In genomic region chr14:53149656-53150319, GRCh38 we compare ENCODE assay signal across 1 cellular context.
TF ChIP-seq lines count a peak whose summit lies in the region.

No MANE protein-coding gene starts in this region.

TF ChIP-seq in neural cell, 6 proteins besides CTCF, POLR2A, EP300 and RAD21 (continued from another document):
- no peak for TF ChIP-seq MXI1 (conservative IDR thresholded peaks at IDR 0.05; ENCODE audit: poor library complexity, severe bottlenecking)
TF ChIP-seq in neural cell: peak in this region for 0.
